ENCODE assay signal across 11 cellular contexts in the genomic region with DNA sequence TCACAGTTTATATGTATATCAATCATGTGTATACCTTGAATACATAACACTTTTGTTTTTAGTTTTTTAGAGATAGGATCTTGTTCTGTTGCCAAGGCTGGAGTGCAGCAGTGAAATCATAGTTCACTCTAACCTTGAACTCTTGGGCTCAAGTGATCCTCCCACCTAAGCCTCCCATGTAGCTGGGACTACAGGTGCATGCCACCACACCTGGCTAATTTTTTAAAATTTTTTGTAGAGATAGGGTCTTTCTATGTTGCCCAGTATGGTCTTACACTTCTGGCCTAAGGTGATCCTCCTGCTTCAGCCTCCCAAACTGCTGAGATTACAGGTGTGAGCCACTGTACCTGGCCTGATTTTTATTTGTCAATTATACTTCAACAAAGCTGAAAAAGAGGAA.
"Had no signal": no experiment of that assay in that cellular context is flagged by ENCODE, and none has a peak within 500 bp of the region (broad histone marks: within the 10 kb centered on the region; RNA-seq: fewer than 3 reads in every experiment).

No MANE protein-coding gene starts in this region.

- H3K27ac ChIP-seq: GM23248 had no signal

- H3K9ac ChIP-seq: GM23248 had no signal

- H3K4me3 ChIP-seq: GM23248, GM23338, HAP-1 had no signal

- H2AFZ ChIP-seq: GM23338 had no signal

- H3K4me2 ChIP-seq: GM23338 had no signal

- DNase-seq: GM23248, GOT3, H7, H9, HCEC 1CT, HFFc6 had no signal

- H3K9me3 ChIP-seq: HAP-1 had no signal

- FAIRE-seq: H1, H54 had no signal

- H3K4me1 ChIP-seq: HAP-1 had no signal

- ATAC-seq: GM23338, HCT116 had no signal
